26 cellular contexts compared by ENCODE assay signal in genomic region chr17:9984768-9985167, GRCh38.
"Had no signal": no experiment of that assay in that cellular context is flagged by ENCODE, and none has a peak within 500 bp of the region (broad histone marks: within the 10 kb centered on the region; RNA-seq: fewer than 3 reads in every experiment).

No MANE protein-coding gene starts in this region.

- DNase-seq: left ventricle myocardium inferior; mesendoderm; naive B cell; natural killer cell; nephron progenitor cell; nucleus accumbens; right lobe of liver; stimulated activated CD4-positive, alpha-beta T cell treated with anti-CD3 and anti-CD28 coated beads, Interleukin-12 subunit alpha, Interleukin-12 subunit beta, amount 100 ng/mL, for 4 hours; stimulated activated CD4-positive, alpha-beta T cell treated with anti-CD3 and anti-CD28 coated beads, Interleukin-15, amount 100 ng/mL, for 24 hours; stimulated activated CD4-positive, alpha-beta T cell treated with anti-CD3 and anti-CD28 coated beads, Interleukin-2, amount 100 ng/mL, for 24 hours; stimulated activated CD4-positive, alpha-beta T cell treated with anti-CD3 and anti-CD28 coated beads, Interleukin-4, amount 100 ng/mL, for 1 hour; stimulated activated naive B cell treated with anti-CD40 and anti-IgM and Interleukin-4, amounts not matched to agents 10 μg/mL and 1 μg/mL and 100 μg/mL, for 72 hours; stimulated activated naive CD8-positive, alpha-beta T cell treated with anti-CD3 and anti-CD28 coated beads, Interleukin-15, Interleukin-2, amounts not matched to agents 100 U/mL and 50 U/mL, for 24 hours; stomach; testis; thyroid gland; transverse colon; upper lobe of left lung had no signal

- H3K4me1 ChIP-seq: neural progenitor cell, parathyroid adenoma, right lobe of liver, thyroid gland had no signal

- H3K36me3 Mint-ChIP-seq: naive B cell, neural progenitor cell had no signal

- H3K36me3 ChIP-seq: neural progenitor cell, right lobe of liver, stomach, thyroid gland, transverse colon, upper lobe of left lung, vagina had no signal

- H3K4me3 Mint-ChIP-seq: mesothelial cell of epicardium; natural killer cell; nephron progenitor cell; neural progenitor cell; stimulated activated naive B cell treated with anti-CD40 and anti-IgM and Interleukin-4, amounts not matched to agents 10 μg/mL and 1 μg/mL and 100 μg/mL, for 72 hours had no signal

- H3K27ac ChIP-seq: hepatocyte, left ventricle myocardium inferior, neural progenitor cell, parathyroid adenoma, right atrium auricular region, right lobe of liver, stomach, testis, thyroid gland, transverse colon, upper lobe of left lung, vagina had no signal

- H3K27me3 Mint-ChIP-seq: naive B cell; stimulated activated naive B cell treated with anti-CD40 and anti-IgM and Interleukin-4, amounts not matched to agents 10 μg/mL and 1 μg/mL and 100 μg/mL, for 72 hours had no signal

- H3K4me1 Mint-ChIP-seq: neural progenitor cell had no signal

- H3K4me3 ChIP-seq: hepatocyte, left ventricle myocardium inferior, lung, neural progenitor cell, right atrium auricular region, right lobe of liver, stomach, testis, thyroid gland, transverse colon, upper lobe of left lung, vagina had no signal

- H3K27ac Mint-ChIP-seq: mesothelial cell of epicardium, neural progenitor cell, progenitor cell of endocrine pancreas had no signal

- H3K9ac ChIP-seq: neural progenitor cell, parathyroid adenoma had no signal

- H3K9me3 ChIP-seq: left ventricle myocardium inferior, right atrium auricular region, right lobe of liver, stomach, testis, thyroid gland, transverse colon, upper lobe of left lung, vagina had no signal

- H3K27me3 ChIP-seq: hepatocyte, neural progenitor cell, right atrium auricular region, right lobe of liver, stomach, testis, thyroid gland, transverse colon, upper lobe of left lung, vagina had no signal
